In the genomic region with DNA sequence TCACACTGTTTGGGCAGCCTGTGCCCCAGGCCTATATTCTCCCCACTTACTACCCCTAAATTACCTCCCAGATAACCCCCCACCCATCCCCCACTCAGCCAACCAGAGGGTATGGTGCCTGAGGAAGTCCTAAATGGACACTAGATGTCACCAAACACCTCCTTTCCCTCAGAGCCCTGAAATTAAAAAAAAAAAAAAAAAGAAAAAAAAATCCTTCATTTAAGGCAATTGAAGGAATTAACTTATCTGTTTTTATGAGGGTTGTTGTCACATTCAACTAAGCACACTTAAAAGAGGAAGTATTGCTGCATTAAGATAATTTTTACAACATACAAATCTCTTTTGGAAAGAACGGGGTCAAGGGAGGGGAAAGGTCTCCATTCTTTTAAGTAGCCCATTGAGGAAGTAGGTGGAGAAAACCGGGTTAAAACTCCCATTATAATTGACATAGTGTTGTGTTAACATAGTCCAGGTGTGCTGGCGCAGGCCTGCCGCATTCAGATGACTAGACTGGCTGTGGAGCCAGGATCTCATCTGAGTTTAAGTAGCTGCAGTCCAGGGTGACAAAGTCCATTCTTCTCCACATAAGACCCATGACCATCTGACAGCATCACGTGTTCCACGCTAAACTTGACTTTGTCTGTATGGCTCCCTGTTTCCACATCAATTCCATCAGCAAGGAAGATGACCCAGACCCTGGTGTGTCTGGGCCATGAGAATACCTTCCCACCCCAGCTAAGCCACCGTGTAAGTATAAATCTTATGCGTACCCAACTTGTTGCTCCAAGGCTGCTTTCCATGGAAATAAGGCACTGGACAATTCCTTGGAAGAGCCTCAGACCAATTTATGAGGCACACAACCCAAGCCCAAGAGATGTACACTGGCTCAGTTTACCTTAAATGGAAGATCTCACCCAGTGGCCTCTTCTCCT, we compare ENCODE assay signal across 9 cellular contexts. TPM values are rescaled to one million over a fixed set of nuclear protein-coding genes. Genes with fewer than 3 reads are reported as not detected.
DNase-seq lines count a peak whose midpoint lies in the region; ATAC-seq and TF ChIP-seq lines count a peak whose summit lies in the region.
"Had no signal": no experiment of that assay in that cellular context is flagged by ENCODE, and none has a peak within 500 bp of the region (broad histone marks: within the 10 kb centered on the region; RNA-seq: fewer than 3 reads in every experiment).

No MANE protein-coding gene starts in this region.

- H3K27ac Mint-ChIP-seq in MCF 10A (ENCODE audit: low read depth, unreplicated experiment), result no peak overlapping the region
- H3K27ac Mint-ChIP-seq in activated CD8-positive, alpha-beta T cell treated with anti-CD3 and anti-CD28 coated beads for 36 hours, result no peak overlapping the region
- H3K27ac Mint-ChIP-seq: activated naive CD8-positive, alpha-beta T cell treated with anti-CD3 and anti-CD28 coated beads, Interleukin-2, amount 10 ng/mL, durations not matched to agents 7 days and 5 days had no signal

- DNase-seq in MCF 10A (ENCODE audit: unreplicated experiment), result peak; percentile 47
- no peak for DNase-seq in breast epithelium (ENCODE audit: low spot score in 2 of 2)
- peak; percentile 77 to 82 for DNase-seq in NCI-H2081 (lab: John Stamatoyannopoulos, UW)
- peak; percentile 30 for DNase-seq in activated CD8-positive, alpha-beta T cell treated with anti-CD3 and anti-CD28 coated beads for 36 hours
- peak; percentile 81 for DNase-seq in left lobe of liver (ENCODE audit: low spot score)
- DNase-seq in NCI-H128 (lab: John Stamatoyannopoulos, UW; ENCODE audit: unreplicated experiment), result no peak
- DNase-seq: activated naive CD8-positive, alpha-beta T cell treated with anti-CD3 and anti-CD28 coated beads, Interleukin-2, amount 10 ng/mL, durations not matched to agents 7 days and 5 days had no signal

- H3K27ac ChIP-seq in breast epithelium, result no peak overlapping the region

- POLR2A ChIA-PET in MCF 10A (lab: Yijun Ruan, JAX), result interaction anchor here (0.9 kb wide), 1 partner anchor 19 kb away, joined by 4 read pairs; no protein-coding TSS in a partner anchor
- POLR2A ChIA-PET in activated CD8-positive, alpha-beta T cell treated with anti-CD3 and anti-CD28 coated beads for 36 hours (lab: Charles Lee), result no interaction called here

- TF ChIP-seq CTCF in MCF 10A (IDR thresholded peaks at IDR 0.05; ENCODE audit: unreplicated experiment) (peak; percentile 34), breast epithelium (IDR thresholded peaks at IDR 0.05) (no peak)
- TF ChIP-seq CTCF in activated CD8-positive, alpha-beta T cell treated with anti-CD3 and anti-CD28 coated beads for 36 hours (IDR thresholded peaks at IDR 0.05), result no peak

- no peaks in the 10 kb centered on the region for H3K9me3 Mint-ChIP-seq in MCF 10A (ENCODE audit: unreplicated experiment)
- no peaks in the 10 kb centered on the region for H3K9me3 Mint-ChIP-seq in activated CD8-positive, alpha-beta T cell treated with anti-CD3 and anti-CD28 coated beads for 36 hours
- H3K9me3 Mint-ChIP-seq: activated naive CD8-positive, alpha-beta T cell treated with anti-CD3 and anti-CD28 coated beads, Interleukin-2, amount 10 ng/mL, durations not matched to agents 7 days and 5 days had no signal

- CTCF ChIA-PET in MCF 10A (lab: Yijun Ruan, JAX), result interaction anchor here (0.6 to 1.5 kb wide), 8 partner anchors 13 to 439 kb away, joined by 3 to 7 read pairs (median 4); partner anchors contain the start of gene HOXB5
- CTCF ChIA-PET in activated CD8-positive, alpha-beta T cell treated with anti-CD3 and anti-CD28 coated beads for 36 hours (lab: Charles Lee), result interaction anchor here (1.1 to 1.6 kb wide), 4 partner anchors 11 to 439 kb away, joined by 4 read pairs; partner anchors contain the start of gene HOXB5

- peaks cover 0 to 24% of the 10 kb centered on the region in 2 donors for H3K27me3 ChIP-seq in breast epithelium

- no peaks in the 10 kb centered on the region for H3K4me1 Mint-ChIP-seq in MCF 10A (ENCODE audit: insufficient read depth, unreplicated experiment)
- H3K4me1 Mint-ChIP-seq in activated CD8-positive, alpha-beta T cell treated with anti-CD3 and anti-CD28 coated beads for 36 hours (ENCODE audit: low read depth), result no peaks in the 10 kb centered on the region

- no peak overlapping the region for H3K4me3 Mint-ChIP-seq in MCF 10A (ENCODE audit: unreplicated experiment)
- no peak overlapping the region for H3K4me3 Mint-ChIP-seq in activated CD8-positive, alpha-beta T cell treated with anti-CD3 and anti-CD28 coated beads for 36 hours
- H3K4me3 Mint-ChIP-seq: activated naive CD8-positive, alpha-beta T cell treated with anti-CD3 and anti-CD28 coated beads, Interleukin-2, amount 10 ng/mL, durations not matched to agents 7 days and 5 days had no signal

- no TSS peak for BruUV-seq in MCF 10A (replicated peaks; lab: Mats Ljungman, UMichigan)

- no peak for TF ChIP-seq POLR2A in breast epithelium (IDR thresholded peaks at IDR 0.05)

- H3K4me1 ChIP-seq in breast epithelium, result no peaks in the 10 kb centered on the region

- no peak for ATAC-seq in activated CD8-positive, alpha-beta T cell treated with anti-CD3 and anti-CD28 coated beads for 36 hours
- ATAC-seq in left lobe of liver, result peak; percentile 98
- no peak for ATAC-seq in GM21447 (IDR thresholded peaks at IDR 0.05; ENCODE audit: unreplicated experiment)
- no peak for ATAC-seq in HG03095 (IDR thresholded peaks at IDR 0.05; ENCODE audit: unreplicated experiment)

- no peaks in the 10 kb centered on the region for H3K9me3 ChIP-seq in breast epithelium

- H3K36me3 Mint-ChIP-seq in MCF 10A (ENCODE audit: insufficient read depth, unreplicated experiment), result no peaks in the 10 kb centered on the region
- H3K36me3 Mint-ChIP-seq in activated CD8-positive, alpha-beta T cell treated with anti-CD3 and anti-CD28 coated beads for 36 hours (ENCODE audit: low read depth), result peaks cover 9% of the 10 kb centered on the region

- intact Hi-C loops in MCF 10A (cut with micrococcal nuclease) (loop anchor here (2.0 kb wide), 1 partner anchor 465 kb away; no protein-coding TSS in a partner anchor), breast epithelium (cut with DNase I; ENCODE audit: low total_unique reads) (no loop called here)
- intact Hi-C loops in activated CD8-positive, alpha-beta T cell treated with anti-CD3 and anti-CD28 coated beads for 36 hours (cut with micrococcal nuclease), result no loop called here

- no peaks in the 10 kb centered on the region for H3K36me3 ChIP-seq in breast epithelium

- H3K27me3 Mint-ChIP-seq in MCF 10A (ENCODE audit: insufficient read depth, unreplicated experiment), result peaks cover 52% of the 10 kb centered on the region
- no peaks in the 10 kb centered on the region for H3K27me3 Mint-ChIP-seq in activated CD8-positive, alpha-beta T cell treated with anti-CD3 and anti-CD28 coated beads for 36 hours
- H3K27me3 Mint-ChIP-seq: activated naive CD8-positive, alpha-beta T cell treated with anti-CD3 and anti-CD28 coated beads, Interleukin-2, amount 10 ng/mL, durations not matched to agents 7 days and 5 days had no signal

- no peak overlapping the region for H3K4me3 ChIP-seq in breast epithelium

RNA-seq across cellular contexts. Expression of gene SNX11, which starts 46.4 kb away (rescaled TPM):
- total RNA-seq in MCF 10A (2022), result 21.7 and 24.2 TPM in 2 replicates
- total RNA-seq in breast epithelium, result 10 to 100 TPM; 13.4 to 19.7 (median 14.2) TPM
- 10 to 100 TPM; 27.2 to 29.5 TPM for total RNA-seq in activated CD8-positive, alpha-beta T cell treated with anti-CD3 and anti-CD28 coated beads for 36 hours
- 9.8 TPM for total RNA-seq in left lobe of liver

RNA-seq across cellular contexts. Expression of gene CBX1, which starts 52.7 kb away (rescaled TPM):
- total RNA-seq in MCF 10A (2022) (77.3 and 81.2 TPM in 2 replicates), breast epithelium (10 to 100 TPM; 29.0 to 45.8 (median 45.2) TPM), left lobe of liver (8.2 TPM)
- total RNA-seq in activated CD8-positive, alpha-beta T cell treated with anti-CD3 and anti-CD28 coated beads for 36 hours, result 10 to 100 TPM; 52.3 to 53.0 TPM

Comparison
In these comparisons a context has a peak if more than half of its experiments do, and no peak if none do; other contexts are left out.
1. DNase-seq: peak in MCF 10A (single experiment), NCI-H2081 (2 of 2), activated CD8-positive, alpha-beta T cell treated with anti-CD3 and anti-CD28 coated beads for 36 hours (single experiment) and left lobe of liver (single experiment); none in breast epithelium (0 of 2) and NCI-H128 (single experiment).